In genomic region chr10:124917939-124918830, GRCh38 we compare ENCODE assay signal across 8 cellular contexts. TPM values are rescaled to one million over a fixed set of nuclear protein-coding genes. Genes with fewer than 3 reads are reported as not detected.
DNase-seq lines count a peak whose midpoint lies in the region; TF ChIP-seq lines count a peak whose summit lies in the region.

No MANE protein-coding gene starts in this region.

- peaks cover 23% of the 10 kb centered on the region for H3K4me1 Mint-ChIP-seq in endothelial cell (ENCODE audit: unreplicated experiment)

- peaks cover 10% of the 10 kb centered on the region for H3K36me3 Mint-ChIP-seq in endothelial cell (ENCODE audit: low read depth, unreplicated experiment)

- TF ChIP-seq CTCF in endothelial cell (IDR thresholded peaks at IDR 0.05; ENCODE audit: unreplicated experiment), result no peak
- TF ChIP-seq CTCF in neural cell (IDR thresholded peaks at IDR 0.05; ENCODE audit: poor library complexity, severe bottlenecking), result peak; percentile 20

- H3K9me3 Mint-ChIP-seq in endothelial cell (ENCODE audit: unreplicated experiment), result no peaks in the 10 kb centered on the region

- H3K36me3 ChIP-seq in neural cell (ENCODE audit: insufficient read depth, low read length), result no peaks in the 10 kb centered on the region

- H3K27me3 Mint-ChIP-seq in endothelial cell (ENCODE audit: unreplicated experiment), result peaks cover 17% of the 10 kb centered on the region

- H3K4me3 Mint-ChIP-seq in endothelial cell (ENCODE audit: unreplicated experiment), result peak overlapping the region; percentile 98

- H3K27ac Mint-ChIP-seq in endothelial cell (ENCODE audit: unreplicated experiment), result peak overlapping the region; percentile 94

- H3F3A ChIP-seq in neural cell (ENCODE audit: insufficient read depth, low read length, poor library complexity, severe bottlenecking), result peaks cover 3% of the 10 kb centered on the region

- H3K27ac ChIP-seq in neural cell (ENCODE audit: low read length), result peak overlapping the region; percentile 85

- TF ChIP-seq RAD21 in neural cell (conservative IDR thresholded peaks at IDR 0.05), result no peak

- no peak overlapping the region for H2AFZ ChIP-seq in neural cell (ENCODE audit: low read depth, low read length)

- H3K4me2 ChIP-seq in neural cell (ENCODE audit: low read length), result peak overlapping the region; percentile 70

- DNase-seq in NCI-H2171 treated with DMSO at 0.1 percent for 48 hours (lab: John Stamatoyannopoulos, UW), result peak; percentile 35
- DNase-seq in NCI-H2171 (lab: John Stamatoyannopoulos, UW), result no peak
- DNase-seq in RKO (ENCODE audit: low spot score), result peak; percentile 67
- no peak for DNase-seq in endothelial cell (ENCODE audit: low spot score)
- DNase-seq in NCI-H524 treated with DMSO at 0.1 percent for 48 hours (lab: John Stamatoyannopoulos, UW), result no peak
- DNase-seq in NCI-H2196 treated with DMSO at 0.1 percent for 48 hours (lab: John Stamatoyannopoulos, UW; ENCODE audit: unreplicated experiment), result no peak
- DNase-seq in COLO829 (ENCODE audit: low spot score), result no peak

- H3K4me3 ChIP-seq in neural cell (ENCODE audit: low read length), result peak overlapping the region; percentile 88

- H3K9ac ChIP-seq in neural cell (ENCODE audit: low read length), result peak overlapping the region; percentile 94

- peaks cover 50% of the 10 kb centered on the region for H3K79me2 ChIP-seq in neural cell (replicated peaks; ENCODE audit: insufficient read depth, low read length)

- H3K27me3 ChIP-seq in neural cell (ENCODE audit: insufficient read depth, low read depth, low read length), result no peaks in the 10 kb centered on the region

- no peaks in the 10 kb centered on the region for H3K9me3 ChIP-seq in neural cell (ENCODE audit: low read length)

- no peaks in the 10 kb centered on the region for H3K9me2 ChIP-seq in neural cell (ENCODE audit: insufficient read depth, low read length)

- no peak for TF ChIP-seq EP300 in neural cell (conservative IDR thresholded peaks at IDR 0.05; ENCODE audit: poor library complexity, severe bottlenecking)

- peaks cover 12% of the 10 kb centered on the region for H4K20me1 ChIP-seq in neural cell (ENCODE audit: insufficient read depth)

TF ChIP-seq in neural cell, 6 proteins besides CTCF, POLR2A, EP300 and RAD21:
- TF ChIP-seq REST (IDR thresholded peaks at IDR 0.05; ENCODE audit: borderline replicate concordance) (no peak), MXI1 (conservative IDR thresholded peaks at IDR 0.05; ENCODE audit: poor library complexity, severe bottlenecking) (no peak), SMC3 (conservative IDR thresholded peaks at IDR 0.05; ENCODE audit: poor library complexity) (peak; percentile 40)

RNA-seq across cellular contexts. Expression of gene ZRANB1, which starts 23.7 kb away (rescaled TPM):
- total RNA-seq in endothelial cell (ENCODE audit: unreplicated experiment), result 22.4 TPM
- 47.7 and 49.4 TPM in 2 replicates for polyA plus RNA-seq in neural cell
- polyA minus RNA-seq in neural cell, result 79.4 and 84.3 TPM in 2 replicates

Comparison
In these comparisons a context has a peak if more than half of its experiments do, and no peak if none do; other contexts are left out.
1. DNase-seq: peak in NCI-H2171 treated with DMSO at 0.1 percent for 48 hours (single experiment) and RKO (single experiment); none in NCI-H2171 (single experiment), endothelial cell (single experiment), NCI-H524 treated with DMSO at 0.1 percent for 48 hours (single experiment), NCI-H2196 treated with DMSO at 0.1 percent for 48 hours (single experiment) and COLO829 (single experiment).